Comparison of ENCODE assay signal across 25 cellular contexts in the genomic region with DNA sequence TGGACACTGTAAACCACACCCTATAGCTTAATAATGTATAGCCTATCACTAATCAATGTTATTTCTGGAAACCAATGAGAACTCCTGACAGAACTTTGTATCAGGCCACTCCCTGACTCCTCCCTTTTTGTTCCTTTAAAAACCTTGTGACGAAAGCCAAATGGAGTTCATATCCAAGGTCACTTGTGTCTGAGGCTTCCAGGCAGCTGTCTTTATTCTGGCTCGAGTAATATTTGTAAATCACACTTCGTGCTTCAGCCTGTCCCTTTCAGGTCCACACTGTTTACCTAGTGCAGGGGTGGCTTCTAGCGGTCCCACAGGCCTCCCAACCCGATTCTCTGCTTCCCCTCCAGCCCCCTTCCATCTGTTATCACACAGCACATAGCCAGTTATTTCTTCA. TPM values are rescaled to one million over a fixed set of nuclear protein-coding genes. Genes with fewer than 3 reads are reported as not detected.
DNase-seq lines count a peak whose midpoint lies in the region; ATAC-seq and TF ChIP-seq lines count a peak whose summit lies in the region.
"Had no signal": no experiment of that assay in that cellular context is flagged by ENCODE, and none has a peak within 500 bp of the region (broad histone marks: within the 10 kb centered on the region; RNA-seq: fewer than 3 reads in every experiment).

No MANE protein-coding gene starts in this region.

- H3K9me3 ChIP-seq in adrenal gland (replicated peaks in 1 of 3) (no peaks in the 10 kb centered on the region), testis (no peaks in the 10 kb centered on the region)
- H3K9me3 ChIP-seq: left lung had no signal

- TF ChIP-seq CTCF in adrenal gland (IDR thresholded peaks at IDR 0.05) = no peak
- no peak for TF ChIP-seq CTCF in testis (IDR thresholded peaks at IDR 0.05)

- peaks cover 4 to 14% of the 10 kb centered on the region in 2 donors for H3K4me1 ChIP-seq in adrenal gland (replicated peaks in 1 of 2)
- peaks cover 5% of the 10 kb centered on the region for H3K4me1 ChIP-seq in testis
- H3K4me1 ChIP-seq: left lung had no signal

- WGBS in adrenal gland, 4 donors = 21 to 24% (median 22%) methylated on average over 5 of the region's 5 CpGs
- 23 to 46% methylated on average over 5 of the region's 5 CpGs for WGBS in testis, 2 donors

- no peak overlapping the region for H3K4me3 ChIP-seq in adrenal gland
- H3K4me3 ChIP-seq in testis = no peak overlapping the region
- H3K4me3 ChIP-seq: dorsolateral prefrontal cortex, left lung, skin epidermis had no signal

- ATAC-seq in left lobe of liver = peak; percentile 69
- ATAC-seq: left lung, T-cell had no signal

- H3K36me3 ChIP-seq in adrenal gland (replicated peaks in 1 of 2) (no peaks in the 10 kb centered on the region), testis (ENCODE audit: low read depth, missing control alignments) (no peaks in the 10 kb centered on the region)
- H3K36me3 ChIP-seq: left lung had no signal

- DNase-seq in DMS153 (lab: John Stamatoyannopoulos, UW) (peak; percentile 50), DMS153 treated with DMSO at 0.1 percent for 48 hours (lab: John Stamatoyannopoulos, UW; ENCODE audit: unreplicated experiment) (no peak), adrenal gland (peak; percentile 35 to 76 (median 53)), left lobe of liver (ENCODE audit: low spot score) (peak; percentile 69), testis (peak; percentile 26), superior temporal gyrus (ENCODE audit: extremely low spot score) (no peak), NCI-H2107 (lab: John Stamatoyannopoulos, UW) (no peak), germinal center (ENCODE audit: low spot score) (no peak)
- DNase-seq: activated CD4-positive, alpha-beta T cell treated with anti-CD3 and anti-CD28 coated beads, Interleukin-2, amount 10 ng/mL, durations not matched to agents 24 days and 14 days; activated gamma-delta T cell; caudate nucleus; DMS79 treated with DMSO at 0.1 percent for 48 hours; dorsolateral prefrontal cortex; foreskin melanocyte; HCEC 1CT; left lung; NCI-H1436; NCI-H345; nucleus accumbens; stimulated activated CD4-positive, alpha-beta T cell treated with anti-CD3 and anti-CD28 coated beads, Interleukin-2, amount 100 ng/mL, for 48 hours; T-cell had no signal

- TF ChIP-seq POLR2A in adrenal gland (IDR thresholded peaks at IDR 0.05) (peak in 1 of 2 donors; percentile 13), testis (IDR thresholded peaks at IDR 0.05) (no peak)

- no peaks in the 10 kb centered on the region for H3K27me3 ChIP-seq in adrenal gland
- H3K27me3 ChIP-seq in testis = no peaks in the 10 kb centered on the region
- H3K27me3 ChIP-seq: dorsolateral prefrontal cortex, left lung had no signal

- H3K27ac ChIP-seq in adrenal gland = peak overlapping the region; percentile 49 to 77 (median 56)
- H3K27ac ChIP-seq in testis = no peak overlapping the region
- H3K27ac ChIP-seq: dorsolateral prefrontal cortex, left lung, skin epidermis had no signal

- intact Hi-C loops in adrenal gland (cut with DNase I) (no loop called here), testis (cut with DNase I; ENCODE audit: low total_unique reads) (no loop called here)

RNA-seq across cellular contexts. Expression of gene CAPN9, which starts 16.2 kb away (rescaled TPM):
- 1 to 10 TPM in 4 of 8 donors, under 1 TPM in 3, not detected in 1; 0.48 to 2.5 (median 1.2) TPM for total RNA-seq in adrenal gland
- 1 to 10 TPM in 1 of 3 donors, under 1 TPM in 1, not detected in 1; 0.64 to 5.1 TPM for polyA plus RNA-seq in adrenal gland
- not detected for total RNA-seq in left lobe of liver
- under 1 TPM; 0.16 to 0.25 TPM for total RNA-seq in testis
- polyA plus RNA-seq in testis (ENCODE audit: insufficient read depth, low read depth, low replicate concordance) = 0.34 TPM
- total RNA-seq: A172; activated CD4-positive, alpha-beta T cell treated with anti-CD3 and anti-CD28 coated beads, Interleukin-2, amount 10 ng/mL, durations not matched to agents 24 days and 14 days; epithelial cell of proximal tubule; T-cell had no signal
- polyA plus RNA-seq: BJ had no signal

RNA-seq across cellular contexts. Expression of gene AGT, which starts 17.1 kb away (rescaled TPM):
- 100 to 1,000 TPM in 1 of 8 donors, 10 to 100 TPM in 5, 1 to 10 TPM in 2; 6.5 to 103 (median 18.7) TPM for total RNA-seq in adrenal gland
- polyA plus RNA-seq in adrenal gland = 10 to 100 TPM in 2 of 3 donors, 1 to 10 TPM in 1; 6.3 to 20.9 (median 13.0) TPM
- 2,376 TPM for total RNA-seq in left lobe of liver
- total RNA-seq in testis = 1 to 10 TPM; 3.3 to 4.6 TPM
- polyA plus RNA-seq in testis (ENCODE audit: insufficient read depth, low read depth, low replicate concordance) = 10.7 TPM
- total RNA-seq: activated CD4-positive, alpha-beta T cell treated with anti-CD3 and anti-CD28 coated beads, Interleukin-2, amount 10 ng/mL, durations not matched to agents 24 days and 14 days had no signal

Comparison
In these comparisons a context has a peak if more than half of its experiments do, and no peak if none do; other contexts are left out.
1. DNase-seq: peak in DMS153 (single experiment), adrenal gland (7 of 7), left lobe of liver (single experiment) and testis (single experiment); none in DMS153 treated with DMSO at 0.1 percent for 48 hours (single experiment), superior temporal gyrus (single experiment), NCI-H2107 (single experiment) and germinal center (single experiment).
2. H3K27ac ChIP-seq: peak in adrenal gland (5 of 5); none in testis (0 of 2).
3. RNA of gene AGT, which starts 17.1 kb away (total RNA-seq): 2,376 TPM in left lobe of liver (single experiment); 6.5 to 103 TPM in adrenal gland and 3.3 to 4.6 TPM in testis; every median in the first group is over 10 times any median in the second.